In the genomic region with DNA sequence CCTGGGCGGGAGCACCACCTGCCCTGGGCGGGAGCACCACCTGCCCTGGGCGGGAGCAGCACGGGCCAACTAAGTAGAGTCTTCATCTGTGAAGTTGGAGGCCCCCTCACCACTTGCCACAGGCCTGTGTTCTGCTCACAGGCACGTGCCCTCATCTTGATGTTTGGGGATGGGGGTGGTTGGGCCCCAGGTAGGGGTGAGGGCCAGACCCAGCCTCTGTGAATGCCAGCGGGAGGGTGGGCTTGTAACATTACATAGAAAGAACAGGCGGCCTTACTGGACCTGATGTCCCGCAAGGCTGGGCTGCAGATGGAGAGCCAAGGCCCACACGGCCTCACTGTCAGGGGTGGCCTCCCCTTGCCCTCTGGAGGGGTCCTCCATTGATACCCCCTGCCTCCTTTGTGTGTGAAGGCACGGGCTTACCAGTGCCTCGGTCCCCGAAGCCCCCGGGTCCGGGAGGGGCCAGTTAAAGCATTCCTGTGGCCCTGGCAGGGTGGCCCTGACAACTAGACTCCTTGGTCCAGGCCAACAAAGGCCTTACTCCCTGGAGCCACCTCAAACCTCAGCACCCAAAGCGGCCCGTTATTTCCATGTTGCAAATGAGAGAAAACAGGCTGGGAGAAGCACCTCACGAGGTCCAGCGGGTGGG, we compare ENCODE assay signal across 8 cellular contexts. TPM values are rescaled to one million over a fixed set of nuclear protein-coding genes. Genes with fewer than 3 reads are reported as not detected.
DNase-seq lines count a peak whose midpoint lies in the region; ATAC-seq and TF ChIP-seq lines count a peak whose summit lies in the region.

No MANE protein-coding gene starts in this region.

- H2BK5ac ChIP-seq in mesenchymal stem cell (ENCODE audit: low read depth, low read length, poor library complexity, severe bottlenecking), result no peak overlapping the region

- H3K23ac ChIP-seq in mesenchymal stem cell (ENCODE audit: low read length in 2 of 2), result no peak overlapping the region

- H3K27ac ChIP-seq in mesenchymal stem cell (ENCODE audit: low read length, poor library complexity, severe bottlenecking) (no peak overlapping the region), upper lobe of left lung (peak overlapping the region; percentile 97 to 99 (median 98))

- no peaks in the 10 kb centered on the region for H3K9me3 Mint-ChIP-seq in activated naive CD4-positive, alpha-beta T cell treated with anti-CD3 and anti-CD28 coated beads for 36 hours

- H3K4me1 ChIP-seq in mesenchymal stem cell (ENCODE audit: control insufficient read depth, insufficient read depth, low read depth, low read length) (peaks cover 60% of the 10 kb centered on the region), upper lobe of left lung (peaks cover 38 to 51% (median 40%) of the 10 kb centered on the region in 4 donors)

- no peak overlapping the region for H2AFZ ChIP-seq in mesenchymal stem cell (ENCODE audit: low read depth, low read length)

- peak overlapping the region; percentile 82 for H3K4me3 Mint-ChIP-seq in activated naive CD4-positive, alpha-beta T cell treated with anti-CD3 and anti-CD28 coated beads for 36 hours

- no peak for ATAC-seq in upper lobe of left lung (ENCODE audit: low FRiP score in 2 of 2)
- no peak for ATAC-seq in GM18870 (IDR thresholded peaks at IDR 0.05; ENCODE audit: unreplicated experiment)
- no peak for ATAC-seq in sciatic nerve

- no peak for TF ChIP-seq EP300 in upper lobe of left lung (IDR thresholded peaks at IDR 0.05)

- H3K27me3 ChIP-seq in mesenchymal stem cell (ENCODE audit: control insufficient read depth in 1 of 2, insufficient read depth in 1 of 2, low read length in 2 of 2) (no peaks in the 10 kb centered on the region), upper lobe of left lung (no peaks in the 10 kb centered on the region)

- H4K8ac ChIP-seq in mesenchymal stem cell (ENCODE audit: low read length), result peak overlapping the region; percentile 99

- WGBS in mesenchymal stem cell, result 86% methylated on average over 17 of the region's 18 CpGs
- WGBS in upper lobe of left lung, 2 donors, result 75 to 78% methylated on average over 6 to 10 of the region's 18 CpGs

- in situ Hi-C loops in astrocyte of the spinal cord (cut with HindIII; ENCODE audit: low sequenced_read_pairs), result no loop called here

- H3K4me2 ChIP-seq in mesenchymal stem cell (ENCODE audit: low read length, poor library complexity, severe bottlenecking), result peak overlapping the region; percentile 61

- H3K27me3 Mint-ChIP-seq in activated naive CD4-positive, alpha-beta T cell treated with anti-CD3 and anti-CD28 coated beads for 36 hours (ENCODE audit: low read depth), result peaks cover 3% of the 10 kb centered on the region

- H3K27ac Mint-ChIP-seq in activated naive CD4-positive, alpha-beta T cell treated with anti-CD3 and anti-CD28 coated beads for 36 hours, result no peak overlapping the region

- H3K36me3 Mint-ChIP-seq in activated naive CD4-positive, alpha-beta T cell treated with anti-CD3 and anti-CD28 coated beads for 36 hours (ENCODE audit: low read depth), result no peaks in the 10 kb centered on the region

- no peaks in the 10 kb centered on the region for H3K79me1 ChIP-seq in mesenchymal stem cell (replicated peaks; ENCODE audit: low read length, poor library complexity, severe bottlenecking)

- TF ChIP-seq POLR2A in upper lobe of left lung (IDR thresholded peaks at IDR 0.05), result no peak

- H2BK120ac ChIP-seq in mesenchymal stem cell (ENCODE audit: low read depth, low read length), result peak overlapping the region; percentile 90

- H2BK12ac ChIP-seq in mesenchymal stem cell (ENCODE audit: low read length in 2 of 2), result peak overlapping the region; percentile 49 to 82

- H3K36me3 ChIP-seq in mesenchymal stem cell (ENCODE audit: control insufficient read depth in 1 of 2, insufficient read depth in 2 of 2, low read depth in 1 of 2, low read length in 2 of 2) (no peaks in the 10 kb centered on the region), upper lobe of left lung (no peaks in the 10 kb centered on the region)

- intact Hi-C loops in activated naive CD4-positive, alpha-beta T cell treated with anti-CD3 and anti-CD28 coated beads for 36 hours (cut with micrococcal nuclease), result no loop called here
- intact Hi-C loops in sciatic nerve (cut with DNase I), result no loop called here

- peak overlapping the region; percentile 31 for H2AK5ac ChIP-seq in mesenchymal stem cell (ENCODE audit: low read length, severe bottlenecking)

- TF ChIP-seq CTCF in astrocyte of the spinal cord (IDR thresholded peaks at IDR 0.05; ENCODE audit: low read depth, low read length) (no peak), upper lobe of left lung (IDR thresholded peaks at IDR 0.05) (no peak)

- peak overlapping the region; percentile 95 to 98 for H3K18ac ChIP-seq in mesenchymal stem cell (ENCODE audit: low read depth in 1 of 2, low read length in 2 of 2)

- no peak for DNase-seq in activated naive CD4-positive, alpha-beta T cell treated with anti-CD3 and anti-CD28 coated beads for 36 hours
- no peak for DNase-seq in activated naive CD4-positive, alpha-beta T cell treated with Interleukin-2 at 50 U/mL for 16 hours
- DNase-seq in astrocyte of the spinal cord (ENCODE audit: low read depth, low spot score) (no peak), mesenchymal stem cell (peak; percentile 14), upper lobe of left lung (no peak), EL (no peak), sciatic nerve (ENCODE audit: low spot score) (no peak)

- no peak overlapping the region for H3K9ac ChIP-seq in mesenchymal stem cell (ENCODE audit: low read length)

- CTCF ChIA-PET in activated naive CD4-positive, alpha-beta T cell treated with anti-CD3 and anti-CD28 coated beads for 36 hours (lab: Charles Lee), result interaction anchor here (1.3 to 1.6 kb wide), 2 partner anchors 9 to 22 kb away, joined by 5 read pairs; no protein-coding TSS in a partner anchor

- H3K4ac ChIP-seq in mesenchymal stem cell (ENCODE audit: low read depth in 1 of 2, low read length in 2 of 2), result peak overlapping the region; percentile 92 to 99

- peak overlapping the region; percentile 38 for H3K4me3 ChIP-seq in astrocyte of the spinal cord (ENCODE audit: low read depth, low read length)
- H3K4me3 ChIP-seq in mesenchymal stem cell (ENCODE audit: insufficient read depth in 1 of 2, low read depth in 1 of 2, low read length in 2 of 2), result peak overlapping the region in 1 of 2 experiments; percentile 66
- H3K4me3 ChIP-seq in upper lobe of left lung, result peak overlapping the region in 3 of 4 donors; percentile 61 to 77 (median 67)

- peaks cover 12% of the 10 kb centered on the region for H3K4me1 Mint-ChIP-seq in activated naive CD4-positive, alpha-beta T cell treated with anti-CD3 and anti-CD28 coated beads for 36 hours (ENCODE audit: low read depth)

- H3K9me3 ChIP-seq in mesenchymal stem cell (ENCODE audit: control insufficient read depth, low read length) (no peaks in the 10 kb centered on the region), upper lobe of left lung (no peaks in the 10 kb centered on the region)

- peak overlapping the region in 1 of 2 experiments; percentile 15 for H3K14ac ChIP-seq in mesenchymal stem cell (ENCODE audit: low read length in 2 of 2)

- peak overlapping the region; percentile 95 for H2BK15ac ChIP-seq in mesenchymal stem cell (ENCODE audit: low read depth, poor library complexity, severe bottlenecking)

- H4K91ac ChIP-seq in mesenchymal stem cell (ENCODE audit: low read length), result peak overlapping the region; percentile 99

RNA-seq across cellular contexts. Expression of gene SLC16A3, which starts 1.1 kb away (rescaled TPM):
- total RNA-seq in activated naive CD4-positive, alpha-beta T cell treated with anti-CD3 and anti-CD28 coated beads for 36 hours, result 10 to 100 TPM; 15.2 to 18.3 TPM
- 217 TPM for polyA plus RNA-seq in mesenchymal stem cell (2013, experiment 1 of 2)
- 200 TPM for polyA plus RNA-seq in mesenchymal stem cell (2013, experiment 2 of 2)
- total RNA-seq in upper lobe of left lung (100 to 1,000 TPM in 3 of 6 donors, 10 to 100 TPM in 3; 33.5 to 134 (median 102) TPM), sciatic nerve (53.1 TPM)

RNA-seq across cellular contexts. Expression of gene CCDC57, which starts 15.1 kb away (rescaled TPM):
- total RNA-seq in activated naive CD4-positive, alpha-beta T cell treated with anti-CD3 and anti-CD28 coated beads for 36 hours, result 10 to 100 TPM; 40.7 to 43.9 TPM
- polyA plus RNA-seq in mesenchymal stem cell (2013, experiment 1 of 2), result 20.2 TPM
- 19.0 TPM for polyA plus RNA-seq in mesenchymal stem cell (2013, experiment 2 of 2)
- total RNA-seq in upper lobe of left lung, result 100 to 1,000 TPM in 2 of 6 donors, 10 to 100 TPM in 4; 52.9 to 204 (median 71.8) TPM
- total RNA-seq in sciatic nerve, result 50.6 TPM

RNA-seq across cellular contexts. Expression of gene CSNK1D, which starts 45.7 kb away (rescaled TPM):
- total RNA-seq in activated naive CD4-positive, alpha-beta T cell treated with anti-CD3 and anti-CD28 coated beads for 36 hours, result 100 to 1,000 TPM in 1 of 2 experiments, 10 to 100 TPM in 1; 99.8 to 100 TPM
- polyA plus RNA-seq in mesenchymal stem cell (2013, experiment 1 of 2), result 100 TPM
- 98.8 TPM for polyA plus RNA-seq in mesenchymal stem cell (2013, experiment 2 of 2)
- total RNA-seq in upper lobe of left lung, result 100 to 1,000 TPM in 4 of 6 donors, 10 to 100 TPM in 2; 80.6 to 228 (median 152) TPM
- total RNA-seq in sciatic nerve, result 152 TPM
